8 cellular contexts compared by ENCODE assay signal in genomic region chr15:28294560-28294959, GRCh38. TPM values are rescaled to one million over a fixed set of nuclear protein-coding genes. Genes with fewer than 3 reads are reported as not detected.
DNase-seq lines count a peak whose midpoint lies in the region; ATAC-seq and TF ChIP-seq lines count a peak whose summit lies in the region.
"Not testable (repeated sequence)": the region's sequence is repeated elsewhere in the genome, so short reads cannot be mapped to it uniquely, and the experiment has no call there.

No MANE protein-coding gene starts in this region.

- not testable (repeated sequence) for TF ChIP-seq CTCF in CD8-positive, alpha-beta T cell (IDR thresholded peaks at IDR 0.05); HFFc6 (IDR thresholded peaks at IDR 0.05); choroid plexus epithelial cell (conservative IDR thresholded peaks at IDR 0.05; ENCODE audit: low read depth, low read length); glutamatergic neuron (IDR thresholded peaks at IDR 0.05; ENCODE audit: partially characterized antibody, unreplicated experiment); osteocyte (IDR thresholded peaks at IDR 0.05)

- not testable (repeated sequence) for H2BK5ac ChIP-seq in mesenchymal stem cell (ENCODE audit: low read depth, low read length, poor library complexity, severe bottlenecking)

- not testable (repeated sequence) for H3K18ac ChIP-seq in mesenchymal stem cell (ENCODE audit: low read depth in 1 of 2, low read length in 2 of 2)

- CTCF ChIA-PET in CD8-positive, alpha-beta T cell (lab: Charles Lee): not testable (repeated sequence)

- not testable (repeated sequence) for H2BK12ac ChIP-seq in mesenchymal stem cell (ENCODE audit: low read length in 2 of 2)

- not testable (repeated sequence) for H3K9ac ChIP-seq in mesenchymal stem cell (ENCODE audit: low read length)

- not testable (repeated sequence) for H3K9me3 ChIP-seq in CD8-positive, alpha-beta T cell (ENCODE audit: low read length); SJCRH30 (replicated peaks); mesenchymal stem cell (ENCODE audit: control insufficient read depth, low read length)

- not testable (repeated sequence) for H3K4me1 ChIP-seq in CD8-positive, alpha-beta T cell (ENCODE audit: insufficient read depth, low read length); SJCRH30; mesenchymal stem cell (ENCODE audit: control insufficient read depth, insufficient read depth, low read depth, low read length)

- H2AFZ ChIP-seq in mesenchymal stem cell (ENCODE audit: low read depth, low read length): not testable (repeated sequence)

- peak overlapping the region; percentile 75 for H3K27ac Mint-ChIP-seq in CD8-positive, alpha-beta T cell
- H3K27ac Mint-ChIP-seq in HFFc6: peak overlapping the region; percentile 73; the same call in 1 of the 2 replicates
- H3K27ac Mint-ChIP-seq in glutamatergic neuron (ENCODE audit: unreplicated experiment): peak overlapping the region; percentile 28
- peak overlapping the region; percentile 81 for H3K27ac Mint-ChIP-seq in osteocyte (ENCODE audit: unreplicated experiment)

- not testable (repeated sequence) for H3K4me1 Mint-ChIP-seq in CD8-positive, alpha-beta T cell (ENCODE audit: low read depth); HFFc6 (ENCODE audit: low read depth); osteocyte (ENCODE audit: unreplicated experiment)
- H3K4me1 Mint-ChIP-seq in glutamatergic neuron (ENCODE audit: low read depth, unreplicated experiment): peaks cover 15% of the 10 kb centered on the region

- not testable (repeated sequence) for H3K4me2 ChIP-seq in mesenchymal stem cell (ENCODE audit: low read length, poor library complexity, severe bottlenecking)

- H2BK120ac ChIP-seq in mesenchymal stem cell (ENCODE audit: low read depth, low read length): not testable (repeated sequence)

- H3K4me3 ChIP-seq in CD8-positive, alpha-beta T cell (ENCODE audit: low read depth, low read length); SJCRH30; choroid plexus epithelial cell (ENCODE audit: low read depth, low read length); mesenchymal stem cell (ENCODE audit: insufficient read depth in 1 of 2, low read depth in 1 of 2, low read length in 2 of 2): not testable (repeated sequence)

- not testable (repeated sequence) for DNase-seq in CD8-positive, alpha-beta T cell; HFFc6; glutamatergic neuron; osteocyte (ENCODE audit: extremely low spot score, unreplicated experiment)
- DNase-seq in SJCRH30 (peak; percentile 58 to 66), amniotic epithelial cell (ENCODE audit: low read depth) (peak; percentile 46), choroid plexus epithelial cell (ENCODE audit: low read depth) (peak; percentile 11), mesenchymal stem cell (peak; percentile 19)

- not testable (repeated sequence) for H4K8ac ChIP-seq in mesenchymal stem cell (ENCODE audit: low read length)

- not testable (repeated sequence) for H3K4ac ChIP-seq in mesenchymal stem cell (ENCODE audit: low read depth in 1 of 2, low read length in 2 of 2)

- not testable (repeated sequence) for H3K27ac ChIP-seq in CD8-positive, alpha-beta T cell (ENCODE audit: low read depth, low read length); mesenchymal stem cell (ENCODE audit: low read length, poor library complexity, severe bottlenecking)
- peak overlapping the region; percentile 54 for H3K27ac ChIP-seq in SJCRH30

- intact Hi-C loops in CD8-positive, alpha-beta T cell (cut with DNase I, micrococcal nuclease): not testable (repeated sequence)

- peaks cover 11% of the 10 kb centered on the region for H3K9me3 Mint-ChIP-seq in CD8-positive, alpha-beta T cell
- H3K9me3 Mint-ChIP-seq in HFFc6; glutamatergic neuron (ENCODE audit: unreplicated experiment); osteocyte (ENCODE audit: unreplicated experiment): not testable (repeated sequence)

- not testable (repeated sequence) for H2AK5ac ChIP-seq in mesenchymal stem cell (ENCODE audit: low read length, severe bottlenecking)

- not testable (repeated sequence) for H2BK15ac ChIP-seq in mesenchymal stem cell (ENCODE audit: low read depth, poor library complexity, severe bottlenecking)

- not testable (repeated sequence) for H3K36me3 ChIP-seq in CD8-positive, alpha-beta T cell (ENCODE audit: insufficient read depth, low read length)
- H3K36me3 ChIP-seq in SJCRH30: peaks cover 15% of the 10 kb centered on the region
- peaks cover 11 to 24% of the 10 kb centered on the region in 2 experiments for H3K36me3 ChIP-seq in mesenchymal stem cell (ENCODE audit: control insufficient read depth in 1 of 2, insufficient read depth in 2 of 2, low read depth in 1 of 2, low read length in 2 of 2)

- ATAC-seq in CD8-positive, alpha-beta T cell: not testable (repeated sequence)

- 31% methylated on average over 4 of the region's 10 CpGs for WGBS in mesenchymal stem cell

- H3K79me1 ChIP-seq in mesenchymal stem cell (replicated peaks; ENCODE audit: low read length, poor library complexity, severe bottlenecking): not testable (repeated sequence)

- H3K14ac ChIP-seq in mesenchymal stem cell (ENCODE audit: low read length in 2 of 2): not testable (repeated sequence)

- POLR2A ChIA-PET in CD8-positive, alpha-beta T cell (lab: Charles Lee): not testable (repeated sequence)

- not testable (repeated sequence) for H4K91ac ChIP-seq in mesenchymal stem cell (ENCODE audit: low read length)

- not testable (repeated sequence) for H3K4me3 Mint-ChIP-seq in CD8-positive, alpha-beta T cell; glutamatergic neuron (ENCODE audit: unreplicated experiment); osteocyte (ENCODE audit: unreplicated experiment)
- H3K4me3 Mint-ChIP-seq in HFFc6: peak overlapping the region; percentile 60; the same call in 1 of the 2 replicates

- not testable (repeated sequence) for H3K23ac ChIP-seq in mesenchymal stem cell (ENCODE audit: low read length in 2 of 2)

- H3K36me3 Mint-ChIP-seq in CD8-positive, alpha-beta T cell: peaks cover 61% of the 10 kb centered on the region
- H3K36me3 Mint-ChIP-seq in HFFc6 (ENCODE audit: low read depth) (peaks cover 28% of the 10 kb centered on the region), osteocyte (ENCODE audit: unreplicated experiment) (peaks cover 26% of the 10 kb centered on the region)
- not testable (repeated sequence) for H3K36me3 Mint-ChIP-seq in glutamatergic neuron (ENCODE audit: unreplicated experiment)

- not testable (repeated sequence) for H3K27me3 ChIP-seq in CD8-positive, alpha-beta T cell (ENCODE audit: insufficient read depth, low read length); SJCRH30; mesenchymal stem cell (ENCODE audit: control insufficient read depth in 1 of 2, insufficient read depth in 1 of 2, low read length in 2 of 2)

- not testable (repeated sequence) for H3K27me3 Mint-ChIP-seq in CD8-positive, alpha-beta T cell (ENCODE audit: low read depth); HFFc6 (ENCODE audit: insufficient read depth); glutamatergic neuron (ENCODE audit: unreplicated experiment); osteocyte (ENCODE audit: unreplicated experiment)

RNA-seq across cellular contexts. Expression of gene HERC2, which starts 27.4 kb away (rescaled TPM):
- 10 to 100 TPM; 25.4 to 26.6 TPM for total RNA-seq in CD8-positive, alpha-beta T cell
- total RNA-seq in HFFc6 (2021; fragmentation: NEBNext Ultra II Directional; extraction: Animal tissue kit (Norgen Biotek cat#: 25700)): 10 to 100 TPM; 33.6 to 47.3 (median 37.0) TPM
- total RNA-seq in SJCRH30 (2014; rRNA removed; shearing (Covaris generic)): 41.2 and 44.5 TPM in 2 replicates
- 111 TPM for total RNA-seq in glutamatergic neuron (ENCODE audit: unreplicated experiment)
- polyA plus RNA-seq in mesenchymal stem cell (2013, experiment 1 of 2): 22.0 TPM
- polyA plus RNA-seq in mesenchymal stem cell (2013, experiment 2 of 2): 18.7 TPM
- 89.2 and 94.1 TPM in 2 replicates for total RNA-seq in osteocyte

Comparison
In these comparisons a context has a peak if more than half of its experiments do, and no peak if none do; other contexts are left out.
1. H3K27ac Mint-ChIP-seq: peak in every context shown above with its lines; median percentile 81 in osteocyte; 75 in CD8-positive, alpha-beta T cell; 73 in HFFc6; 28 in glutamatergic neuron.